ENCODE assay signal across 17 cellular contexts in the genomic region with DNA sequence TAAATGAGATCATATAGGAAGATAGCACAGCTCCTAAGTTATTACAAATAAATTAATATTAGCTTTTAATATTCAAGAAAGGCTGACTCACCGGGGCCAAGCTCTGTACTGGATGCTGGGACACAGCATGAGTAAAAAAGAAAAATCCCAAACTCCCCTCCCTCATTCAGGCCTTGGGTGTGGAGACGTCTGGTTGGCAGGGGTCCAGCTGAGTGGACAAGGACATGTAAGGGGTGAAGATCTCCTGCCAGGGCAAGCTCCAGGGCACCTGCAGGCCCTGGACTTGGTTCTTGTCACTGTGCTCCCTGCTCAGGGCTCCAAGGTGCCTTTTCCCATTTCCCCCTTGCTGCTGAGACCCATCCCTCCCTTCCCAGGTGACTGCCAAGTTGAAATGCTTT.
A peak's percentile ranks its signal among the peaks of the same experiment; 100 is the strongest.
DNase-seq lines count a peak whose midpoint lies in the region; ATAC-seq and TF ChIP-seq lines count a peak whose summit lies in the region.
"Had no signal": no experiment of that assay in that cellular context is flagged by ENCODE, and none has a peak within 500 bp of the region (broad histone marks: within the 10 kb centered on the region; RNA-seq: fewer than 3 reads in every experiment).

No MANE protein-coding gene starts in this region.

- WGBS in right cardiac atrium: 63% methylated on average over 2 of the region's 2 CpGs
- WGBS in esophagus squamous epithelium, 2 donors: 33 to 53% methylated on average over 2 of the region's 2 CpGs
- 43 to 56% (median 51%) methylated on average over 2 of the region's 2 CpGs for WGBS in ovary, 3 donors

- no peak overlapping the region for H3K27ac ChIP-seq in right cardiac atrium (ENCODE audit: low read length)
- H3K27ac ChIP-seq in esophagus squamous epithelium: peak overlapping the region in 3 of 4 donors; percentile 38 to 78 (median 67)
- H3K27ac ChIP-seq in ovary: no peak overlapping the region

- TF ChIP-seq EP300 in ovary (IDR thresholded peaks at IDR 0.05): no peak

- ATAC-seq in right cardiac atrium (no peak), Right ventricle myocardium superior (ENCODE audit: poor library complexity) (no peak), GM21447 (IDR thresholded peaks at IDR 0.05; ENCODE audit: unreplicated experiment) (no peak)
- ATAC-seq: activated CD4-positive, alpha-beta T cell treated with anti-CD3 and anti-CD28 coated beads for 36 hours had no signal

- H3K36me3 ChIP-seq in esophagus squamous epithelium (no peaks in the 10 kb centered on the region), ovary (no peaks in the 10 kb centered on the region)
- H3K36me3 ChIP-seq: pancreas had no signal

- H3K4me1 ChIP-seq in right cardiac atrium (ENCODE audit: control insufficient read depth, insufficient read depth, low read length) (peaks cover under 1% of the 10 kb centered on the region), esophagus squamous epithelium (peaks cover 2 to 20% (median 12%) of the 10 kb centered on the region in 3 donors), ovary (ENCODE audit: insufficient read depth) (peaks cover 14% of the 10 kb centered on the region)

- H3K27me3 ChIP-seq in right cardiac atrium (ENCODE audit: control insufficient read depth, insufficient read depth) (no peaks in the 10 kb centered on the region), esophagus squamous epithelium (no peaks in the 10 kb centered on the region), ovary (no peaks in the 10 kb centered on the region)
- H3K27me3 ChIP-seq: pancreas had no signal

- DNase-seq in right cardiac atrium (peak; percentile 35 to 62 (median 60)), Right ventricle myocardium superior (no peak), esophagus squamous epithelium (lab: John Stamatoyannopoulos, UW) (no peak), ovary (peak in 4 of 5 donors; percentile 18 to 46 (median 44)), nucleus accumbens (lab: John Stamatoyannopoulos, UW) (no peak), cerebellum (ENCODE audit: low spot score) (no peak)
- no peak for DNase-seq in stimulated activated CD4-positive, alpha-beta T cell treated with anti-CD3 and anti-CD28 coated beads, Interleukin-12 subunit alpha, Interleukin-12 subunit beta, amount 100 ng/mL, for 4 hours
- DNase-seq: activated CD4-positive, alpha-beta T cell treated with anti-CD3 and anti-CD28 coated beads for 36 hours; activated CD8-positive, alpha-beta memory T cell treated with anti-CD3 and anti-CD28 coated beads for 24 hours; activated gamma-delta T cell; activated T-cell treated with anti-CD3 and anti-CD28 coated beads, Interleukin-2, amount 50 U/mL, for 1 hour; KG1; NCI-H1436; NCI-H524; stimulated activated CD4-positive, alpha-beta T cell treated with anti-CD3 and anti-CD28 coated beads, Interleukin-15, amount 100 ng/mL, for 24 hours had no signal

- TF ChIP-seq POLR2A in esophagus squamous epithelium (IDR thresholded peaks at IDR 0.05) (no peak), ovary (IDR thresholded peaks at IDR 0.05) (no peak)

- intact Hi-C loops in right cardiac atrium (cut with DNase I) (no loop called here), Right ventricle myocardium superior (cut with DNase I) (no loop called here), esophagus squamous epithelium (cut with DNase I) (no loop called here), ovary (cut with DNase I) (no loop called here)

- H3K9me3 ChIP-seq in right cardiac atrium (ENCODE audit: control insufficient read depth, low read length): no peaks in the 10 kb centered on the region
- no peaks in the 10 kb centered on the region for H3K9me3 ChIP-seq in esophagus squamous epithelium
- H3K9me3 ChIP-seq in ovary: no peaks in the 10 kb centered on the region
- H3K9me3 ChIP-seq: pancreas had no signal

- no peak for TF ChIP-seq CTCF in esophagus squamous epithelium (IDR thresholded peaks at IDR 0.05)
- no peak for TF ChIP-seq CTCF in ovary (IDR thresholded peaks at IDR 0.05)

- no peak overlapping the region for H3K4me3 ChIP-seq in right cardiac atrium (ENCODE audit: low read length)
- no peak overlapping the region for H3K4me3 ChIP-seq in esophagus squamous epithelium
- H3K4me3 ChIP-seq in ovary: no peak overlapping the region
- H3K4me3 ChIP-seq: pancreas had no signal

Comparison
In these comparisons a context has a peak if more than half of its experiments do, and no peak if none do; other contexts are left out.
1. DNase-seq: peak in right cardiac atrium (3 of 3) and ovary (4 of 5); none in Right ventricle myocardium superior (single experiment), esophagus squamous epithelium (single experiment), nucleus accumbens (0 of 56), stimulated activated CD4-positive, alpha-beta T cell treated with anti-CD3 and anti-CD28 coated beads, Interleukin-12 subunit alpha, Interleukin-12 subunit beta, amount 100 ng/mL, for 4 hours (single experiment) and cerebellum (single experiment).
2. H3K27ac ChIP-seq: peak in esophagus squamous epithelium (3 of 4); none in right cardiac atrium (single experiment) and ovary (0 of 2).